8 cellular contexts compared by ENCODE assay signal in the genomic region with DNA sequence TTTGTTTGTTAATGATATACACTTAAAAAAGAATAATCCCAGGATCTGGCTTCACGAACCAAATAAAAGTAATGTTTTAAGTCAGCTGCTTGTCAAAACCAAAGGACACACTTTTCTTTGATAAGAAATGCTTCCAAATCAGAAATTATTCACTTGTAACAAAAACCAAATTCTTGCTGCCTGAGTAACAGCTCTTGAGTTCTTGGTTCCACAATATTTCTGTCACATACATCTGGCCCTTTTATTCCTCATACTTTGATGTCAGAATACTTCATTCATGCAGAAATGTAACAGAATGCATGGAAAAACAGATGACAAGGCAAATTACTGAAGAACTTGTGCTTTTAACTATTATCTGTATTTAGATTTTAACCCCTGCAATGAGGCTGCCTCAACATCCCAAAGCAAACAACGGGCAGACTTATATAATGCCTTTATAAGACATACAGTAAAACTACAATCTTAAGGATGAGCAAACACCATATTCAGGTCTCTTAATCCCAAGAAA. TPM values are rescaled to one million over a fixed set of nuclear protein-coding genes. Genes with fewer than 3 reads are reported as not detected.
DNase-seq lines count a peak whose midpoint lies in the region; ATAC-seq and TF ChIP-seq lines count a peak whose summit lies in the region.

No MANE protein-coding gene starts in this region.

- no peak for TF ChIP-seq CTCF in AG10803 (conservative IDR thresholded peaks at IDR 0.05; ENCODE audit: low read length)
- no peak for TF ChIP-seq CTCF in brain (conservative IDR thresholded peaks at IDR 0.05)
- TF ChIP-seq CTCF in sigmoid colon (IDR thresholded peaks at IDR 0.05), result no peak

- H3K4me3 Mint-ChIP-seq in brain (peak overlapping the region; percentile 97 to 100 (median 98)), naive B cell (peak overlapping the region in 6 of 8 donors; percentile 15 to 100 (median 98))

- H3K36me3 Mint-ChIP-seq in brain (peaks cover 22% of the 10 kb centered on the region), naive B cell (peaks cover 6 to 9% of the 10 kb centered on the region in 2 donors)

- TF ChIP-seq POLR2A in sigmoid colon (IDR thresholded peaks at IDR 0.05), result no peak

- H3K4me1 Mint-ChIP-seq in brain (peaks cover 47% of the 10 kb centered on the region), naive B cell (peaks cover 21 to 42% (median 26%) of the 10 kb centered on the region in 3 donors)

- no peak overlapping the region for H3K27ac ChIP-seq in HUES6 (ENCODE audit: low read depth, low read length)
- peak overlapping the region in 2 of 4 donors; percentile 91 to 97 for H3K27ac ChIP-seq in sigmoid colon

- WGBS in sigmoid colon, 2 donors, result 74 to 88% methylated on average over 2 of the region's 2 CpGs

- peaks cover 28% of the 10 kb centered on the region for H3K4me1 ChIP-seq in HUES6 (ENCODE audit: control insufficient read depth, insufficient read depth, low read length)
- H3K4me1 ChIP-seq in sigmoid colon, result peaks cover 0 to 29% (median 18%) of the 10 kb centered on the region in 4 donors

- H3K9me3 Mint-ChIP-seq in brain (no peaks in the 10 kb centered on the region), naive B cell (no peaks in the 10 kb centered on the region)

- peak overlapping the region; percentile 76 for H3K4me3 ChIP-seq in AG10803 (ENCODE audit: low read length)
- H3K4me3 ChIP-seq in HUES6 (ENCODE audit: low read depth, low read length), result peak overlapping the region; percentile 98; the same call in 1 of the 2 replicates
- H3K4me3 ChIP-seq in sigmoid colon, result peak overlapping the region in 2 of 4 donors; percentile 75 to 91

- ATAC-seq in naive B cell (ENCODE audit: low read depth in 2 of 2), result no peak
- no peak for ATAC-seq in GM19452 (IDR thresholded peaks at IDR 0.05; ENCODE audit: unreplicated experiment)

- no peaks in the 10 kb centered on the region for H3K9me3 ChIP-seq in HUES6 (ENCODE audit: control insufficient read depth, insufficient read depth, low read depth, low read length)
- H3K9me3 ChIP-seq in sigmoid colon, result no peaks in the 10 kb centered on the region

- DNase-seq in AG10803 (ENCODE audit: low read depth) (peak; percentile 17), naive B cell (no peak), NCI-H2196 (lab: John Stamatoyannopoulos, UW; ENCODE audit: unreplicated experiment) (no peak), sigmoid colon (no peak), GOT3 (lab: John Stamatoyannopoulos, UW) (no peak)

- H3K27ac Mint-ChIP-seq in brain (peak overlapping the region in 3 of 5 experiments; percentile 40 to 100 (median 99)), naive B cell (peak overlapping the region in 1 of 6 donors; percentile 99)

- peaks cover 9% of the 10 kb centered on the region for H3K36me3 ChIP-seq in HUES6 (ENCODE audit: control insufficient read depth, insufficient read depth, low read length)
- peaks cover 0 to 27% (median 13%) of the 10 kb centered on the region in 4 donors for H3K36me3 ChIP-seq in sigmoid colon

- no peak overlapping the region for H3K9ac ChIP-seq in HUES6 (ENCODE audit: low read length)

- intact Hi-C loops in sigmoid colon (cut with DNase I), result loop anchor here (10.0 kb wide), 1 partner anchor 256 kb away; a partner anchor contains a TSS

- TF ChIP-seq EP300 in sigmoid colon (IDR thresholded peaks at IDR 0.05), result no peak

- no peaks in the 10 kb centered on the region for H3K27me3 ChIP-seq in HUES6 (ENCODE audit: control insufficient read depth, insufficient read depth, low read length)
- no peaks in the 10 kb centered on the region for H3K27me3 ChIP-seq in sigmoid colon

- peaks cover 14% of the 10 kb centered on the region for H3K27me3 Mint-ChIP-seq in brain
- H3K27me3 Mint-ChIP-seq in naive B cell, result no peaks in the 10 kb centered on the region

RNA-seq across cellular contexts. Expression of a gene that starts 1.5 kb away (rescaled TPM):
- polyA plus RNA-seq in brain (ENCODE audit: insufficient read depth, low read depth, low replicate concordance) (4.6 TPM), naive B cell (ENCODE audit: low read depth in 6 of 6) (10 to 100 TPM; 15.0 to 24.8 (median 19.4) TPM), sigmoid colon (10 to 100 TPM in 1 of 3 donors, 1 to 10 TPM in 2; 5.7 to 10.4 (median 7.2) TPM)
- 10 to 100 TPM; 13.0 to 16.9 (median 15.7) TPM for total RNA-seq in sigmoid colon

RNA-seq across cellular contexts. Expression of a gene that starts 41.0 kb away (rescaled TPM):
- polyA plus RNA-seq in brain (ENCODE audit: insufficient read depth, low read depth, low replicate concordance) (32.6 TPM), naive B cell (ENCODE audit: low read depth in 6 of 6) (10 to 100 TPM; 21.7 to 33.3 (median 28.0) TPM), sigmoid colon (10 to 100 TPM; 12.0 to 29.3 (median 12.6) TPM)
- 10 to 100 TPM in 3 of 4 donors, 1 to 10 TPM in 1; 8.4 to 21.8 (median 17.0) TPM for total RNA-seq in sigmoid colon
